8 cellular contexts compared by ENCODE assay signal in genomic region chr6:170291271-170292110, GRCh38. TPM values are rescaled to one million over a fixed set of nuclear protein-coding genes. Genes with fewer than 3 reads are reported as not detected.
DNase-seq lines count a peak whose midpoint lies in the region; ATAC-seq, FAIRE-seq and TF ChIP-seq lines count a peak whose summit lies in the region.

No MANE protein-coding gene starts in this region.

- H3K9ac ChIP-seq in SK-N-MC (ENCODE audit: insufficient read length) (no peak overlapping the region), keratinocyte (ENCODE audit: control insufficient read depth, extremely low read depth, insufficient read depth, low read length) (peak overlapping the region; percentile 58)

- H3K79me2 ChIP-seq in keratinocyte (ENCODE audit: control insufficient read depth, insufficient read depth, low read length) = peaks cover 36% of the 10 kb centered on the region

- peak overlapping the region; percentile 43 for H2AFZ ChIP-seq in keratinocyte (ENCODE audit: control insufficient read depth, low read length)

- H4K20me1 ChIP-seq in keratinocyte (ENCODE audit: control insufficient read depth, extremely low read depth, insufficient read depth, low read length) = peaks cover 8% of the 10 kb centered on the region

- H3K9me3 ChIP-seq in SK-N-MC (ENCODE audit: low read depth, low read length) = no peaks in the 10 kb centered on the region
- no peaks in the 10 kb centered on the region for H3K9me3 ChIP-seq in keratinocyte (ENCODE audit: control insufficient read depth, low read depth, low read length)

- DNase-seq in GM12865 (ENCODE audit: low read depth) = peak; percentile 48
- peak; percentile 56 to 60 for DNase-seq in Kasumi-1 (lab: John Stamatoyannopoulos, UW)
- DNase-seq in SK-N-MC (ENCODE audit: low read depth, low spot score) = no peak
- peak in 59 of 61 donors; percentile 18 to 89 (median 72) for DNase-seq in caudate nucleus (lab: John Stamatoyannopoulos, UW)
- DNase-seq in keratinocyte (ENCODE audit: low read depth, low spot score) = no peak
- DNase-seq in T-helper 9 cell = no peak

- dilution Hi-C loops in keratinocyte (cut with MboI; ENCODE audit: extremely low pct_ligation_motif_present, low sequenced_read_pairs) = no loop called here

- no peak overlapping the region for H3K27ac ChIP-seq in SK-N-MC
- peak overlapping the region; percentile 80 for H3K27ac ChIP-seq in caudate nucleus (ENCODE audit: low read depth, low read length)
- H3K27ac ChIP-seq in keratinocyte (ENCODE audit: control insufficient read depth, insufficient read depth, low read length) = peak overlapping the region; percentile 36
- peak overlapping the region in 14 of 21 experiments; percentile 17 to 86 (median 74) for H3K27ac ChIP-seq in skin epidermis

- FAIRE-seq in keratinocyte (lab: Jason Lieb, UNC) = peak; percentile 52

- ATAC-seq in GM21825 (IDR thresholded peaks at IDR 0.05; ENCODE audit: unreplicated experiment) = no peak

- H3K4me1 ChIP-seq in keratinocyte (ENCODE audit: control insufficient read depth, extremely low read depth, insufficient read depth, low read length) = peaks cover 41% of the 10 kb centered on the region

- H3K27me3 ChIP-seq in keratinocyte (ENCODE audit: control insufficient read depth, extremely low read depth, insufficient read depth, low read length) = no peaks in the 10 kb centered on the region

- peak overlapping the region; percentile 75 for H3K4me2 ChIP-seq in keratinocyte (ENCODE audit: control insufficient read depth, extremely low read depth, insufficient read depth, low read depth, low read length)

- TF ChIP-seq CTCF in GM12865 (IDR thresholded peaks at IDR 0.05; ENCODE audit: insufficient read depth, low read depth, low read length, missing control alignments) = no peak
- no peak for TF ChIP-seq CTCF in keratinocyte (optimal IDR thresholded peaks at IDR 0.05 in 1 of 3, IDR thresholded peaks at IDR 0.05 in 1 of 3, conservative IDR thresholded peaks at IDR 0.05 in 1 of 3; ENCODE audit: extremely low read depth in 1 of 3, insufficient read depth in 2 of 3, low read length in 3 of 3)

- peak overlapping the region; percentile 21 for H3K4me3 ChIP-seq in GM12865 (ENCODE audit: low read depth, low read length)
- peak overlapping the region; percentile 78 for H3K4me3 ChIP-seq in SK-N-MC
- peak overlapping the region; percentile 56 to 72 (median 68) for H3K4me3 ChIP-seq in keratinocyte (ENCODE audit: control insufficient read depth in 2 of 3, extremely low read depth in 1 of 3, insufficient read depth in 2 of 3, low read depth in 1 of 3, low read length in 3 of 3)
- H3K4me3 ChIP-seq in skin epidermis = peak overlapping the region; percentile 42 to 80 (median 60)

- no peaks in the 10 kb centered on the region for H3K36me3 ChIP-seq in SK-N-MC (ENCODE audit: insufficient read depth, low read length)
- H3K36me3 ChIP-seq in keratinocyte (ENCODE audit: control insufficient read depth in 2 of 2, extremely low read depth in 1 of 2, insufficient read depth in 2 of 2, low read length in 2 of 2) = peaks cover 6 to 15% of the 10 kb centered on the region in 2 experiments

- no peaks in the 10 kb centered on the region for H3K9me1 ChIP-seq in keratinocyte (ENCODE audit: control insufficient read depth, extremely low read depth, insufficient read depth, low read length)

RNA-seq across cellular contexts. Expression of gene DLL1, which starts 0.6 kb away (rescaled TPM):
- polyA plus RNA-seq in keratinocyte = 6.5 to 14.2 TPM (median 8.2 TPM) in 3 replicates
- 2.7 TPM for polyA plus RNA-seq in keratinocyte (2011; ENCODE audit: low read depth)
- polyA plus RNA-seq in keratinocyte (2011; cell fraction: cytosol; rRNA removed) = 2.3 and 4.1 TPM in 2 replicates
- polyA plus RNA-seq in keratinocyte (2011; cell fraction: nucleus; rRNA removed) = 30.2 and 36.7 TPM in 2 replicates
- polyA plus RNA-seq in keratinocyte (2012; ENCODE audit: low replicate concordance) = 2.3 and 15.9 TPM in 2 replicates
- 4.0 to 23.8 TPM (median 5.8 TPM) in 3 replicates for polyA minus RNA-seq in keratinocyte
- polyA minus RNA-seq in keratinocyte (2011; cell fraction: cytosol; rRNA and poly(A)+ RNA removed) = 9.6 TPM
- polyA minus RNA-seq in keratinocyte (2011; cell fraction: nucleus; rRNA and poly(A)+ RNA removed) = 22.2 and 23.8 TPM in 2 replicates

RNA-seq across cellular contexts. Expression of gene FAM120B, which starts 15.1 kb away (rescaled TPM):
- 17.4 to 18.4 TPM (median 18.3 TPM) in 3 replicates for polyA plus RNA-seq in keratinocyte
- polyA plus RNA-seq in keratinocyte (2011; ENCODE audit: low read depth) = 31.0 TPM
- 11.2 and 16.1 TPM in 2 replicates for polyA plus RNA-seq in keratinocyte (2011; cell fraction: cytosol; rRNA removed)
- 30.5 and 38.0 TPM in 2 replicates for polyA plus RNA-seq in keratinocyte (2011; cell fraction: nucleus; rRNA removed)
- 15.5 and 21.1 TPM in 2 replicates for polyA plus RNA-seq in keratinocyte (2012; ENCODE audit: low replicate concordance)
- polyA minus RNA-seq in keratinocyte = 34.0 to 46.8 TPM (median 38.6 TPM) in 3 replicates
- polyA minus RNA-seq in keratinocyte (2011; cell fraction: cytosol; rRNA and poly(A)+ RNA removed) = 13.6 TPM
- polyA minus RNA-seq in keratinocyte (2011; cell fraction: nucleus; rRNA and poly(A)+ RNA removed) = 18.7 and 51.9 TPM in 2 replicates

Comparison
In these comparisons a context has a peak if more than half of its experiments do, and no peak if none do; other contexts are left out.
1. DNase-seq: peak in GM12865 (single experiment), Kasumi-1 (2 of 2) and caudate nucleus (59 of 61); none in SK-N-MC (single experiment), keratinocyte (single experiment) and T-helper 9 cell (single experiment).
2. H3K4me3 ChIP-seq: peak in every context shown above with its lines; median percentile 78 in SK-N-MC; 68 in keratinocyte; 60 in skin epidermis; 21 in GM12865.